In genomic region chr13:32314271-32314967, GRCh38 we compare ENCODE assay signal across 8 cellular contexts. TPM values are rescaled to one million over a fixed set of nuclear protein-coding genes. Genes with fewer than 3 reads are reported as not detected.
DNase-seq lines count a peak whose midpoint lies in the region; ATAC-seq and TF ChIP-seq lines count a peak whose summit lies in the region.

No MANE protein-coding gene starts in this region.

- intact Hi-C loops in heart right ventricle (cut with DNase I): loop anchor here in 8 of 10 donors (2.0 to 10.0 kb wide), 5 partner anchors 67 to 490 kb away; no protein-coding TSS in a partner anchor

- H3K27me3 ChIP-seq in WERI-Rb-1 (ENCODE audit: insufficient read depth, low read depth, severe bottlenecking): no peaks in the 10 kb centered on the region
- no peaks in the 10 kb centered on the region for H3K27me3 ChIP-seq in heart right ventricle

- ATAC-seq in heart right ventricle: peak in 2 of 8 donors; percentile 3 to 4
- ATAC-seq in HG02798 (IDR thresholded peaks at IDR 0.05; ENCODE audit: poor library complexity, unreplicated experiment): no peak
- ATAC-seq in GM19324 (IDR thresholded peaks at IDR 0.05; ENCODE audit: low FRiP score, unreplicated experiment): no peak

- H3K36me3 ChIP-seq in WERI-Rb-1 (peaks cover 4% of the 10 kb centered on the region), heart right ventricle (no peaks in the 10 kb centered on the region)

- DNase-seq in GM12865 (ENCODE audit: low read depth) (no peak), WERI-Rb-1 (no peak), heart right ventricle (peak; percentile 30 to 48), skeletal muscle cell (ENCODE audit: low read depth) (no peak), DMS114 treated with DMSO at 0.1 percent for 48 hours (lab: John Stamatoyannopoulos, UW; ENCODE audit: unreplicated experiment) (no peak)
- no peak for DNase-seq in stimulated activated CD4-positive, alpha-beta T cell treated with anti-CD3 and anti-CD28 coated beads, Interleukin-2, amount 100 ng/mL, for 24 hours

- H3K9me3 ChIP-seq in WERI-Rb-1 (ENCODE audit: severe bottlenecking) (no peaks in the 10 kb centered on the region), heart right ventricle (no peaks in the 10 kb centered on the region)

- H3K4me3 ChIP-seq in GM12865 (ENCODE audit: low read depth, low read length): peak overlapping the region; percentile 75
- H3K4me3 ChIP-seq in WERI-Rb-1 (ENCODE audit: low read depth, low read length): peak overlapping the region; percentile 86
- peak overlapping the region in 9 of 10 donors; percentile 68 to 97 (median 74) for H3K4me3 ChIP-seq in heart right ventricle
- peak overlapping the region; percentile 85 for H3K4me3 ChIP-seq in skeletal muscle cell (ENCODE audit: low read depth, low read length)

- TF ChIP-seq CTCF in GM12865 (IDR thresholded peaks at IDR 0.05; ENCODE audit: insufficient read depth, low read depth, low read length, missing control alignments) (no peak), WERI-Rb-1 (IDR thresholded peaks at IDR 0.05; ENCODE audit: low read depth, low read length) (no peak), heart right ventricle (IDR thresholded peaks at IDR 0.05) (no peak)

- peak overlapping the region; percentile 99 for H3K27ac ChIP-seq in WERI-Rb-1
- H3K27ac ChIP-seq in heart right ventricle: peak overlapping the region; percentile 79 to 100 (median 94)

- H3K4me1 ChIP-seq in heart right ventricle: peaks cover 0 to 46% (median 7%) of the 10 kb centered on the region in 9 donors

- WGBS in heart right ventricle, 2 donors: 88 to 91% methylated on average over 25 of the region's 25 CpGs

RNA-seq across cellular contexts. Expression of gene ZAR1L, which starts 0.7 kb away (rescaled TPM):
- total RNA-seq in heart right ventricle: not detected
- not detected for polyA plus RNA-seq in heart right ventricle

RNA-seq across cellular contexts. Expression of gene BRCA2, which starts 0.9 kb away (rescaled TPM):
- total RNA-seq in heart right ventricle: 1 to 10 TPM in 2 of 10 donors, under 1 TPM in 8; 0.12 to 2.3 (median 0.47) TPM
- polyA plus RNA-seq in heart right ventricle: under 1 TPM; 0.04 to 0.07 TPM

Comparison
In these comparisons a context has a peak if more than half of its experiments do, and no peak if none do; other contexts are left out.
1. DNase-seq: peak in heart right ventricle (2 of 2); none in GM12865 (single experiment), WERI-Rb-1 (single experiment), skeletal muscle cell (single experiment), stimulated activated CD4-positive, alpha-beta T cell treated with anti-CD3 and anti-CD28 coated beads, Interleukin-2, amount 100 ng/mL, for 24 hours (0 of 2) and DMS114 treated with DMSO at 0.1 percent for 48 hours (single experiment).
2. Peak in every context shown above with its lines, with median percentiles within 50 percentile points of each other: H3K4me3 ChIP-seq.